20 cellular contexts compared by ENCODE assay signal in genomic region chr12:49961993-49962764, GRCh38. TPM values are rescaled to one million over a fixed set of nuclear protein-coding genes. Genes with fewer than 3 reads are reported as not detected.
DNase-seq lines count a peak whose midpoint lies in the region; ATAC-seq and TF ChIP-seq lines count a peak whose summit lies in the region.
"Had no signal": no experiment of that assay in that cellular context is flagged by ENCODE, and none has a peak within 500 bp of the region (broad histone marks: within the 10 kb centered on the region; RNA-seq: fewer than 3 reads in every experiment).

No MANE protein-coding gene starts in this region.

- H3K4me1 ChIP-seq in NT2/D1 (ENCODE audit: insufficient read depth, insufficient read length): peaks cover 14% of the 10 kb centered on the region
- H3K4me1 ChIP-seq in iPS DF 6.9 (ENCODE audit: control insufficient read depth, insufficient read depth, low read length): peaks cover 6% of the 10 kb centered on the region
- H3K4me1 ChIP-seq in CD4-positive, alpha-beta memory T cell (ENCODE audit: insufficient read depth, low read length): peaks cover under 1% of the 10 kb centered on the region

- H3K36me3 Mint-ChIP-seq in stimulated activated memory B cell treated with anti-CD40 and anti-IgM and Interleukin-4, amounts not matched to agents 10 μg/mL and 1 μg/mL and 100 μg/mL, for 72 hours: no peaks in the 10 kb centered on the region
- peaks cover 0 to 5% of the 10 kb centered on the region in 2 donors for H3K36me3 Mint-ChIP-seq in CD4-positive, alpha-beta memory T cell

- H3K27me3 ChIP-seq in NT2/D1 (ENCODE audit: insufficient read depth, insufficient read length): peaks cover 77% of the 10 kb centered on the region
- peaks cover 14% of the 10 kb centered on the region for H3K27me3 ChIP-seq in iPS DF 6.9 (ENCODE audit: control insufficient read depth, insufficient read depth, low read length)
- H3K27me3 ChIP-seq in CD4-positive, alpha-beta memory T cell (ENCODE audit: insufficient read depth, low read length): peaks cover 21% of the 10 kb centered on the region

- ATAC-seq in stimulated activated memory B cell treated with anti-CD40 and anti-IgM and Interleukin-4, amounts not matched to agents 10 μg/mL and 1 μg/mL and 100 μg/mL, for 72 hours: no peak
- ATAC-seq in GM21381 (IDR thresholded peaks at IDR 0.05; ENCODE audit: unreplicated experiment): no peak
- ATAC-seq: Panc1 had no signal

- TF ChIP-seq CTCF in GM20000 (IDR thresholded peaks at IDR 0.05; ENCODE audit: extremely low read depth, missing control alignments): no peak

- H3K27ac Mint-ChIP-seq in stimulated activated memory B cell treated with anti-CD40 and anti-IgM and Interleukin-4, amounts not matched to agents 10 μg/mL and 1 μg/mL and 100 μg/mL, for 72 hours: no peak overlapping the region
- H3K27ac Mint-ChIP-seq in CD4-positive, alpha-beta memory T cell: no peak overlapping the region
- H3K27ac Mint-ChIP-seq: activated T-helper 17 cell treated with anti-CD3 and anti-CD28 coated beads, Interleukin-2, amount 50 U/mL, for 72 hours had no signal

- no peaks in the 10 kb centered on the region for H3K9me3 Mint-ChIP-seq in stimulated activated memory B cell treated with anti-CD40 and anti-IgM and Interleukin-4, amounts not matched to agents 10 μg/mL and 1 μg/mL and 100 μg/mL, for 72 hours
- no peaks in the 10 kb centered on the region for H3K9me3 Mint-ChIP-seq in CD4-positive, alpha-beta memory T cell
- H3K9me3 Mint-ChIP-seq: activated T-helper 17 cell treated with anti-CD3 and anti-CD28 coated beads, Interleukin-2, amount 50 U/mL, for 72 hours had no signal

- H3K36me3 ChIP-seq in NT2/D1 (ENCODE audit: insufficient read depth, insufficient read length, low read length): no peaks in the 10 kb centered on the region
- no peaks in the 10 kb centered on the region for H3K36me3 ChIP-seq in iPS DF 6.9 (ENCODE audit: control insufficient read depth, insufficient read depth, low read length)
- H3K36me3 ChIP-seq in CD4-positive, alpha-beta memory T cell (ENCODE audit: insufficient read depth, low read length): no peaks in the 10 kb centered on the region
- H3K36me3 ChIP-seq: heart right ventricle, sigmoid colon, WERI-Rb-1 had no signal

- H3K9ac ChIP-seq in NT2/D1 (ENCODE audit: insufficient read length, low read depth): peak overlapping the region; percentile 32

- POLR2A ChIA-PET in CD4-positive, alpha-beta memory T cell (lab: Charles Lee; ENCODE audit: partially characterized antibody): no interaction called here

- DNase-seq in GM20000 (ENCODE audit: low spot score) (peak; percentile 41), NT2/D1 (ENCODE audit: low read depth, low spot score) (no peak), iPS DF 6.9 (ENCODE audit: low read depth, low spot score) (no peak), NCI-H510A treated with DMSO at 0.1 percent for 48 hours (lab: John Stamatoyannopoulos, UW) (no peak)
- no peak for DNase-seq in CD4-positive, alpha-beta memory T cell
- DNase-seq: activated CD8-positive, alpha-beta memory T cell treated with anti-CD3 and anti-CD28 coated beads for 24 hours; DMS 273 treated with DMSO at 0.1 percent for 48 hours; KBM-7; NCI-H1105; sigmoid colon; stimulated activated CD4-positive, alpha-beta T cell treated with anti-CD3 and anti-CD28 coated beads, Interleukin-1b, Interleukin-23, amount 100 ng/mL, for 48 hours; WERI-Rb-1 had no signal

- H3K27ac ChIP-seq in iPS DF 6.9 (ENCODE audit: low read length): no peak overlapping the region
- no peak overlapping the region for H3K27ac ChIP-seq in CD4-positive, alpha-beta memory T cell (ENCODE audit: low read depth, low read length)
- H3K27ac ChIP-seq: sigmoid colon, WERI-Rb-1 had no signal

- no peaks in the 10 kb centered on the region for H3K9me3 ChIP-seq in NT2/D1 (ENCODE audit: insufficient read depth, low read length)
- no peaks in the 10 kb centered on the region for H3K9me3 ChIP-seq in iPS DF 6.9 (ENCODE audit: control insufficient read depth, insufficient read depth, low read length)
- H3K9me3 ChIP-seq in CD4-positive, alpha-beta memory T cell (ENCODE audit: control insufficient read depth in 1 of 2, low read length in 2 of 2): no peaks in the 10 kb centered on the region
- H3K9me3 ChIP-seq: heart right ventricle, sigmoid colon had no signal

- H3K4me1 Mint-ChIP-seq in stimulated activated memory B cell treated with anti-CD40 and anti-IgM and Interleukin-4, amounts not matched to agents 10 μg/mL and 1 μg/mL and 100 μg/mL, for 72 hours: peaks cover 14% of the 10 kb centered on the region
- H3K4me1 Mint-ChIP-seq in CD4-positive, alpha-beta memory T cell: peaks cover 6 to 19% (median 9%) of the 10 kb centered on the region in 4 donors

- CTCF ChIA-PET in CD4-positive, alpha-beta memory T cell (lab: Charles Lee; ENCODE audit: partially characterized antibody): interaction anchor here (0.7 to 1.0 kb wide), 2 partner anchors 12 to 17 kb away, joined by 3 read pairs; no protein-coding TSS in a partner anchor

- H3K4me3 ChIP-seq in NT2/D1 (ENCODE audit: insufficient read length, low read depth) (no peak overlapping the region), iPS DF 6.9 (ENCODE audit: low read length) (peak overlapping the region; percentile 17; the same call in 1 of the 2 replicates)
- H3K4me3 ChIP-seq in CD4-positive, alpha-beta memory T cell (ENCODE audit: low read length in 2 of 2): no peak overlapping the region

- peaks cover 89% of the 10 kb centered on the region for H3K27me3 Mint-ChIP-seq in stimulated activated memory B cell treated with anti-CD40 and anti-IgM and Interleukin-4, amounts not matched to agents 10 μg/mL and 1 μg/mL and 100 μg/mL, for 72 hours
- H3K27me3 Mint-ChIP-seq in CD4-positive, alpha-beta memory T cell: peaks cover 51 to 70% of the 10 kb centered on the region in 2 donors

- no CpG with 5 or more reads among the region's 37 CpGs for WGBS in iPS DF 6.9 (ENCODE audit: insufficient coverage, insufficient read length)

- H3K4me3 Mint-ChIP-seq in stimulated activated memory B cell treated with anti-CD40 and anti-IgM and Interleukin-4, amounts not matched to agents 10 μg/mL and 1 μg/mL and 100 μg/mL, for 72 hours: peak overlapping the region; percentile 37
- peak overlapping the region in 1 of 8 donors; percentile 59 for H3K4me3 Mint-ChIP-seq in CD4-positive, alpha-beta memory T cell
- H3K4me3 Mint-ChIP-seq: activated T-helper 17 cell treated with anti-CD3 and anti-CD28 coated beads, Interleukin-2, amount 50 U/mL, for 72 hours had no signal

- intact Hi-C loops in CD4-positive, alpha-beta memory T cell (cut with micrococcal nuclease): loop anchor here (10.0 kb wide), 1 partner anchor 223 kb away; no protein-coding TSS in a partner anchor

RNA-seq across cellular contexts. Expression of gene AQP5, which starts 0.5 kb away (rescaled TPM):
- total RNA-seq in CD4-positive, alpha-beta memory T cell: not detected
- polyA plus RNA-seq in CD4-positive, alpha-beta memory T cell: not detected
- total RNA-seq: activated T-helper 17 cell treated with anti-CD3 and anti-CD28 coated beads, Interleukin-2, amount 50 U/mL, for 72 hours; cardiac septum; fibroblast of lung; omental fat pad; sigmoid colon had no signal
- polyA plus RNA-seq: fibroblast of lung had no signal

RNA-seq across cellular contexts. Expression of gene AQP6, which starts 10.6 kb away (rescaled TPM):
- total RNA-seq in CD4-positive, alpha-beta memory T cell: not detected
- not detected for polyA plus RNA-seq in CD4-positive, alpha-beta memory T cell
- total RNA-seq: activated T-helper 17 cell treated with anti-CD3 and anti-CD28 coated beads, Interleukin-2, amount 50 U/mL, for 72 hours; cardiac septum; heart right ventricle had no signal
- polyA plus RNA-seq: fibroblast of lung had no signal

RNA-seq across cellular contexts. Expression of gene AQP2, which starts 11.6 kb away (rescaled TPM):
- total RNA-seq in CD4-positive, alpha-beta memory T cell: not detected
- polyA plus RNA-seq in CD4-positive, alpha-beta memory T cell: not detected
- total RNA-seq: activated T-helper 17 cell treated with anti-CD3 and anti-CD28 coated beads, Interleukin-2, amount 50 U/mL, for 72 hours; cardiac septum; fibroblast of lung; heart right ventricle; omental fat pad; sigmoid colon had no signal
- polyA plus RNA-seq: fibroblast of lung, sigmoid colon had no signal

RNA-seq across cellular contexts. Expression of gene FAIM2, which starts 58.5 kb away (rescaled TPM):
- total RNA-seq in CD4-positive, alpha-beta memory T cell: under 1 TPM; 0.08 to 0.17 TPM
- polyA plus RNA-seq in CD4-positive, alpha-beta memory T cell: under 1 TPM in 1 of 2 donors, not detected in 1; 0.59 TPM
